Comparison of ENCODE assay signal across 18 cellular contexts in genomic region chr22:40190501-40190900, GRCh38. TPM values are rescaled to one million over a fixed set of nuclear protein-coding genes. Genes with fewer than 3 reads are reported as not detected.
DNase-seq lines count a peak whose midpoint lies in the region; ATAC-seq, FAIRE-seq and TF ChIP-seq lines count a peak whose summit lies in the region.
"Had no signal": no experiment of that assay in that cellular context is flagged by ENCODE, and none has a peak within 500 bp of the region (broad histone marks: within the 10 kb centered on the region; RNA-seq: fewer than 3 reads in every experiment).

No MANE protein-coding gene starts in this region.

- no peak overlapping the region for H3K9ac ChIP-seq in stomach smooth muscle (ENCODE audit: low read length in 2 of 2)
- H3K9ac ChIP-seq in trophoblast cell (ENCODE audit: low read length), result no peak overlapping the region

- no peak for FAIRE-seq in GM19239 (lab: Jason Lieb, UNC)
- FAIRE-seq: A549, frontal cortex had no signal

- H3K9me3 ChIP-seq in adrenal gland (replicated peaks in 1 of 3) (no peaks in the 10 kb centered on the region), lower lobe of right lung (no peaks in the 10 kb centered on the region), stomach smooth muscle (ENCODE audit: control insufficient read depth in 2 of 2, low read length in 2 of 2) (no peaks in the 10 kb centered on the region), trophoblast cell (ENCODE audit: insufficient read depth, low read depth, low read length) (no peaks in the 10 kb centered on the region)
- H3K9me3 ChIP-seq: A549 had no signal

- H3K36me3 ChIP-seq in adrenal gland (replicated peaks in 1 of 2) (no peaks in the 10 kb centered on the region), lower lobe of right lung (no peaks in the 10 kb centered on the region), stomach smooth muscle (ENCODE audit: control insufficient read depth in 2 of 2, insufficient read depth in 2 of 2, low read length in 2 of 2) (no peaks in the 10 kb centered on the region), trophoblast cell (ENCODE audit: control insufficient read depth in 1 of 2, insufficient read depth in 2 of 2, low read length in 2 of 2) (no peaks in the 10 kb centered on the region)

- H4K8ac ChIP-seq in trophoblast cell (ENCODE audit: low read depth, low read length), result no peak overlapping the region

- intact Hi-C loops in adrenal gland (cut with DNase I), result no loop called here
- intact Hi-C loops in lower lobe of right lung (cut with DNase I), result no loop called here

- H2AK5ac ChIP-seq in trophoblast cell (ENCODE audit: low read length), result no peak overlapping the region

- peaks cover 5% of the 10 kb centered on the region for H3K79me1 ChIP-seq in trophoblast cell (ENCODE audit: low read length)

- H3K27ac ChIP-seq in adrenal gland (peak overlapping the region in 4 of 5 donors; percentile 1 to 54 (median 26)), lower lobe of right lung (no peak overlapping the region), stomach smooth muscle (ENCODE audit: low read length) (no peak overlapping the region), trophoblast cell (ENCODE audit: low read depth, low read length) (no peak overlapping the region)
- H3K27ac ChIP-seq: A549, HL-60 had no signal

- no peak overlapping the region for H4K12ac ChIP-seq in trophoblast cell (ENCODE audit: low read depth, low read length)

- no peak for ATAC-seq in activated T-cell treated with anti-CD3 and anti-CD28 coated beads, Interleukin-2, amount 50 U/mL, for 4 hours
- ATAC-seq in lower lobe of right lung (peak in 1 of 2 donors; percentile 60), GM19328 (IDR thresholded peaks at IDR 0.05; ENCODE audit: unreplicated experiment) (no peak)
- ATAC-seq: A549, HCT116, Panc1 had no signal

- H3K27me3 Mint-ChIP-seq in activated T-cell treated with anti-CD3 and anti-CD28 coated beads, Interleukin-2, amount 50 U/mL, for 24 hours, result no peaks in the 10 kb centered on the region
- no peaks in the 10 kb centered on the region for H3K27me3 Mint-ChIP-seq in activated T-cell treated with anti-CD3 and anti-CD28 coated beads, Interleukin-2, amount 50 U/mL, for 4 hours (ENCODE audit: low read depth)
- H3K27me3 Mint-ChIP-seq: stimulated activated naive CD8-positive, alpha-beta T cell treated with anti-CD3 and anti-CD28 coated beads, Interleukin-15, Interleukin-2, amounts not matched to agents 100 ng/mL and 50 ng/mL, for 24 hours had no signal

- peak overlapping the region; percentile 73 for H3K27ac Mint-ChIP-seq in activated T-cell treated with anti-CD3 and anti-CD28 coated beads, Interleukin-2, amount 50 U/mL, for 24 hours

- no peak overlapping the region for H3K14ac ChIP-seq in trophoblast cell (ENCODE audit: low read length)

- H3K4me3 Mint-ChIP-seq in activated T-cell treated with anti-CD3 and anti-CD28 coated beads, Interleukin-2, amount 50 U/mL, for 24 hours, result no peak overlapping the region
- no peak overlapping the region for H3K4me3 Mint-ChIP-seq in activated T-cell treated with anti-CD3 and anti-CD28 coated beads, Interleukin-2, amount 50 U/mL, for 4 hours
- H3K4me3 Mint-ChIP-seq: stimulated activated naive CD8-positive, alpha-beta T cell treated with anti-CD3 and anti-CD28 coated beads, Interleukin-15, Interleukin-2, amounts not matched to agents 100 ng/mL and 50 ng/mL, for 24 hours had no signal

- no peak for DNase-seq in activated T-cell treated with anti-CD3 and anti-CD28 coated beads, Interleukin-2, amount 50 U/mL, for 24 hours
- no peak for DNase-seq in activated T-cell treated with anti-CD3 and anti-CD28 coated beads, Interleukin-2, amount 50 U/mL, for 4 hours
- DNase-seq in adrenal gland (peak in 4 of 7 donors; percentile 45 to 61 (median 54)), lower lobe of right lung (peak; percentile 46), GM19239 (ENCODE audit: insufficient read length, low spot score) (no peak), trophoblast cell (no peak)
- DNase-seq: activated CD4-positive, alpha-beta T cell treated with anti-CD3 and anti-CD28 coated beads, Interleukin-2, amount 50 U/mL, for 1 hour; NCI-H187 treated with DMSO at 0.1 percent for 48 hours; NCI-H524; SW 1271 had no signal

- no peak overlapping the region for H3K4me2 ChIP-seq in trophoblast cell (ENCODE audit: low read length)
- H3K4me2 ChIP-seq: A549 had no signal

- 30 to 52% (median 38%) methylated on average over 2 of the region's 2 CpGs for WGBS in adrenal gland, 4 donors
- WGBS in trophoblast cell (ENCODE audit: extremely low coverage, insufficient coverage, insufficient read length), result no CpG with 5 or more reads among the region's 2 CpGs

- H3K4me1 ChIP-seq in adrenal gland (replicated peaks in 1 of 2) (peaks cover 25 to 40% of the 10 kb centered on the region in 2 donors), lower lobe of right lung (peaks cover 30% of the 10 kb centered on the region), stomach smooth muscle (ENCODE audit: control insufficient read depth, insufficient read depth, low read length) (peaks cover 49% of the 10 kb centered on the region), trophoblast cell (ENCODE audit: control insufficient read depth in 1 of 2, insufficient read depth in 2 of 2, low read length in 2 of 2) (peaks cover 20 to 25% of the 10 kb centered on the region in 2 experiments)
- H3K4me1 ChIP-seq: A549 had no signal

- H2BK5ac ChIP-seq in trophoblast cell (ENCODE audit: low read depth, low read length, poor library complexity), result no peak overlapping the region

- H3K4me3 ChIP-seq in adrenal gland (no peak overlapping the region), lower lobe of right lung (no peak overlapping the region), stomach smooth muscle (ENCODE audit: low read length in 2 of 2) (peak overlapping the region; percentile 7 to 36), trophoblast cell (ENCODE audit: low read depth, low read length) (no peak overlapping the region)
- H3K4me3 ChIP-seq: A549 had no signal

- H3K4ac ChIP-seq in trophoblast cell (ENCODE audit: low read depth, low read length), result no peak overlapping the region

- TF ChIP-seq CTCF in adrenal gland (IDR thresholded peaks at IDR 0.05) (no peak), lower lobe of right lung (IDR thresholded peaks at IDR 0.05) (no peak)

- no peak for TF ChIP-seq POLR2A in adrenal gland (IDR thresholded peaks at IDR 0.05)

- H3K23ac ChIP-seq in trophoblast cell (ENCODE audit: low read length), result no peak overlapping the region

- no peak overlapping the region for H2BK120ac ChIP-seq in trophoblast cell (ENCODE audit: insufficient read depth, low read length, poor library complexity)

- no peak overlapping the region for H2BK12ac ChIP-seq in trophoblast cell (ENCODE audit: low read length)

- no peak overlapping the region for H2AFZ ChIP-seq in trophoblast cell (ENCODE audit: insufficient read depth, low read length, poor library complexity)

- no peak overlapping the region for H3K18ac ChIP-seq in trophoblast cell (ENCODE audit: low read length)

- H3K4me1 Mint-ChIP-seq in activated T-cell treated with anti-CD3 and anti-CD28 coated beads, Interleukin-2, amount 50 U/mL, for 24 hours (ENCODE audit: low read depth), result peaks cover 83% of the 10 kb centered on the region
- peaks cover 81% of the 10 kb centered on the region for H3K4me1 Mint-ChIP-seq in activated T-cell treated with anti-CD3 and anti-CD28 coated beads, Interleukin-2, amount 50 U/mL, for 4 hours (ENCODE audit: low read depth)

- H4K91ac ChIP-seq in trophoblast cell (ENCODE audit: low read depth, low read length), result no peak overlapping the region

- peaks cover 10% of the 10 kb centered on the region for H3K36me3 Mint-ChIP-seq in activated T-cell treated with anti-CD3 and anti-CD28 coated beads, Interleukin-2, amount 50 U/mL, for 24 hours (ENCODE audit: low read depth)
- peaks cover 14% of the 10 kb centered on the region for H3K36me3 Mint-ChIP-seq in activated T-cell treated with anti-CD3 and anti-CD28 coated beads, Interleukin-2, amount 50 U/mL, for 4 hours (ENCODE audit: insufficient read depth)

- no peaks in the 10 kb centered on the region for H3K9me3 Mint-ChIP-seq in activated T-cell treated with anti-CD3 and anti-CD28 coated beads, Interleukin-2, amount 50 U/mL, for 24 hours
- H3K9me3 Mint-ChIP-seq in activated T-cell treated with anti-CD3 and anti-CD28 coated beads, Interleukin-2, amount 50 U/mL, for 4 hours, result no peaks in the 10 kb centered on the region
- H3K9me3 Mint-ChIP-seq: stimulated activated naive CD8-positive, alpha-beta T cell treated with anti-CD3 and anti-CD28 coated beads, Interleukin-15, Interleukin-2, amounts not matched to agents 100 ng/mL and 50 ng/mL, for 24 hours had no signal

- H3K27me3 ChIP-seq in adrenal gland (no peaks in the 10 kb centered on the region), lower lobe of right lung (ENCODE audit: low read depth) (no peaks in the 10 kb centered on the region), stomach smooth muscle (ENCODE audit: control insufficient read depth in 1 of 2, insufficient read depth in 2 of 2, low read length in 2 of 2) (no peaks in the 10 kb centered on the region), trophoblast cell (ENCODE audit: insufficient read depth, low read length) (no peaks in the 10 kb centered on the region)

- H3K79me2 ChIP-seq in trophoblast cell (ENCODE audit: control insufficient read depth, insufficient read depth, low read length, poor library complexity), result peaks cover 7% of the 10 kb centered on the region

RNA-seq across cellular contexts. Expression of gene TNRC6B, which starts 12.8 kb away (rescaled TPM):
- 10 to 100 TPM; 19.4 to 21.6 (median 21.2) TPM for total RNA-seq in activated T-cell treated with anti-CD3 and anti-CD28 coated beads, Interleukin-2, amount 50 U/mL, for 4 hours
- 10 to 100 TPM; 28.3 to 57.6 (median 39.4) TPM for total RNA-seq in adrenal gland
- 10 to 100 TPM in 1 of 3 donors, 1 to 10 TPM in 2; 2.8 to 16.4 (median 8.9) TPM for polyA plus RNA-seq in adrenal gland
- 54.6 TPM for total RNA-seq in lower lobe of right lung
- 8.2 and 9.3 TPM in 2 replicates for polyA plus RNA-seq in trophoblast cell (2013)

Comparison
In these comparisons a context has a peak if more than half of its experiments do, and no peak if none do; other contexts are left out.
1. DNase-seq: peak in adrenal gland (4 of 7) and lower lobe of right lung (single experiment); none in activated T-cell treated with anti-CD3 and anti-CD28 coated beads, Interleukin-2, amount 50 U/mL, for 24 hours (single experiment), activated T-cell treated with anti-CD3 and anti-CD28 coated beads, Interleukin-2, amount 50 U/mL, for 4 hours (single experiment), GM19239 (single experiment) and trophoblast cell (0 of 2).
2. H3K27ac ChIP-seq: peak in adrenal gland (4 of 5); none in lower lobe of right lung (single experiment), stomach smooth muscle (single experiment) and trophoblast cell (single experiment).
3. H3K4me3 ChIP-seq: peak in stomach smooth muscle (2 of 2); none in adrenal gland (0 of 4), lower lobe of right lung (single experiment) and trophoblast cell (single experiment).